8 cellular contexts compared by ENCODE assay signal in the genomic region with DNA sequence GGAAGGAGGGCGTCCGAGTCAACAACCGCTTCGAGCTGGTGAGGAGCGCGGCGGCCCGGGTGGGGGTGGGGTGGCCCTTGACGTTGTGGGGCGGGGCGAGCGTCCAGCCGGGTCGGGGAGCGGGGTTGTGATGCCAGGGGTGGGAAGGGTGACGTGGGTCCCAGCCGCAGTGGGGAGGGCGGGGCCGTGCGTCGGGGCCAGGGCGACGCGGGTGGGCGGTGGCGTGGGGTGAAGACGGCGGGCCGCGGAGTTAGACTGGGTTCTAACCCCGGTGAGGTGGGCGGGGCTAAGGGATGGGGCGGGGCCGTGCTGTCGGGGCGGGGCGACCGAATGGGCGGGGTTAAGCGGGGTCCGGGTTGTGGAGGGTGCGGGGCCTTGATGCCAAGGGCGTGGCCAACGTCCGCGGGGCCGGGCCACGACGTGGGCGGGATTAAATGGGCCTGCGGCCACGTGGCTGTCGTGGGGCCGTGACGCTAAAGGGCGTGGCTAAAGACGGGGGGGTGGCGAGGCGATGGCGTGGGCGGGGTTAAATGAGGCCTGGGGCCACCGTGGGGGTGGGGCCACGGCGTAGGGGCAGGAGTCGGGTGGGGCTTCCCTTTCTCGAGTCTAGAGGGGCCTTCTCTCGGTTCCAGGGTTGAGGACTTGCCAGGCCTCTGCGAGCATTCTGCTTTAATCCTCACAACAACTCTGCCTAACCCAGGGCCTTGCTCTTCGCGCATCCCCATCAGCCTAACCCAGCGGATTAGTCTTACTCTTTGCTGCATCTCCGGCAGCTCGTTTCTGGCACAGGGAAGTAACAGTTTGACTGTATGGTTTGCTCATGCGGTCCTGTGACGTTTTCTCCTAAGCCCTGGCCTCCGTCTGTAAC. TPM values are rescaled to one million over a fixed set of nuclear protein-coding genes. Genes with fewer than 3 reads are reported as not detected.
DNase-seq lines count a peak whose midpoint lies in the region; ATAC-seq, FAIRE-seq and TF ChIP-seq lines count a peak whose summit lies in the region.

No MANE protein-coding gene starts in this region.

- peak overlapping the region; percentile 85 for H3K4me3 ChIP-seq in A549
- peak overlapping the region; percentile 96 for H3K4me3 ChIP-seq in smooth muscle cell

- H3K4me1 ChIP-seq in A549 (peaks cover 12% of the 10 kb centered on the region; the same call in 1 of the 3 replicates), smooth muscle cell (ENCODE audit: low read depth) (peaks cover 8% of the 10 kb centered on the region)

- TF ChIP-seq RAD21 in A549 (conservative IDR thresholded peaks at IDR 0.05 in 1 of 2, IDR thresholded peaks at IDR 0.05 in 1 of 2), result no peak

- H3K27me3 ChIP-seq in smooth muscle cell (ENCODE audit: low read depth), result no peaks in the 10 kb centered on the region

- FAIRE-seq in A549 (lab: Jason Lieb, UNC), result no peak

- H4K20me1 ChIP-seq in smooth muscle cell (ENCODE audit: low read depth), result peaks cover 47% of the 10 kb centered on the region

- H3K9me3 ChIP-seq in A549 (no peaks in the 10 kb centered on the region), smooth muscle cell (replicated peaks; ENCODE audit: low read depth) (no peaks in the 10 kb centered on the region)

- DNase-seq in A549 (ENCODE audit: low read depth in 1 of 2, low spot score in 1 of 2) (peak; percentile 77 to 98), NCI-H226 (peak; percentile 85), caudate nucleus (lab: John Stamatoyannopoulos, UW) (peak; percentile 65 to 99 (median 94)), inferior parietal cortex (ENCODE audit: extremely low spot score) (peak; percentile 89), smooth muscle cell (lab: John Stamatoyannopoulos, UW; ENCODE audit: unreplicated experiment) (peak; percentile 99)
- peak; percentile 87 for DNase-seq in activated CD4-positive, CD25-positive, alpha-beta regulatory T cell treated with anti-CD3 and anti-CD28 coated beads, Interleukin-2, amount 50 U/mL, for 16 hours (ENCODE audit: low read depth, low spot score)

- H3K36me3 ChIP-seq in smooth muscle cell (ENCODE audit: low read depth), result no peaks in the 10 kb centered on the region

- POLR2A ChIA-PET in A549 (lab: Yijun Ruan, JAX), result interaction anchor here (0.7 to 3.0 kb wide), 18 partner anchors 7 to 192 kb away, joined by 3 to 34 read pairs (median 5); a partner anchor contains a TSS

- H3K9ac ChIP-seq in smooth muscle cell (ENCODE audit: low read depth), result peak overlapping the region; percentile 100

- TF ChIP-seq EP300 in A549 (IDR thresholded peaks at IDR 0.05), result no peak

- H3K27ac ChIP-seq in A549 (peak overlapping the region; percentile 96 to 99), caudate nucleus (ENCODE audit: low read depth, low read length) (peak overlapping the region; percentile 100), smooth muscle cell (ENCODE audit: low read depth) (peak overlapping the region; percentile 100)

- ATAC-seq in A549 (peak; percentile 80 to 82), GM18873 (IDR thresholded peaks at IDR 0.05; ENCODE audit: low FRiP score, unreplicated experiment) (peak; percentile 48), HG03159 (IDR thresholded peaks at IDR 0.05; ENCODE audit: unreplicated experiment) (peak; percentile 53)

- TF ChIP-seq CTCF in A549 (IDR thresholded peaks at IDR 0.05), result no peak
- TF ChIP-seq CTCF in smooth muscle cell (IDR thresholded peaks at IDR 0.05; ENCODE audit: borderline replicate concordance, insufficient read depth, poor library complexity, severe bottlenecking), result no peak

- H3K4me2 ChIP-seq in A549 (peak overlapping the region; percentile 95), smooth muscle cell (peak overlapping the region; percentile 92)

- CTCF ChIA-PET in A549 (lab: Yijun Ruan, JAX), result interaction anchor here (1.4 to 5.7 kb wide), 3 partner anchors 12 to 168 kb away, joined by 3 to 79 read pairs (median 7); a partner anchor contains a TSS

- no peak for TF ChIP-seq POLR2A in A549 (IDR thresholded peaks at IDR 0.05; ENCODE audit: low read length)

- H3K79me2 ChIP-seq in smooth muscle cell (ENCODE audit: low read depth), result peaks cover 46% of the 10 kb centered on the region

- H2AFZ ChIP-seq in smooth muscle cell (ENCODE audit: low read depth), result no peak overlapping the region

- WGBS in A549 (ENCODE audit: missing lambda C conversion rate), result 16% methylated on average over 10 of the region's 76 CpGs
- WGBS in smooth muscle cell (ENCODE audit: low lambda C conversion rate), result 5% methylated on average over 47 of the region's 76 CpGs

- peaks cover 8% of the 10 kb centered on the region for H3F3A ChIP-seq in smooth muscle cell (ENCODE audit: low read depth)

TF ChIP-seq in A549, 52 proteins besides CTCF, POLR2A, EP300 and RAD21 (continues in another document):
- TF ChIP-seq MYC (IDR thresholded peaks at IDR 0.05; ENCODE audit: borderline replicate concordance, low read length), result peak; percentile 92
- TF ChIP-seq, protein P1, sequence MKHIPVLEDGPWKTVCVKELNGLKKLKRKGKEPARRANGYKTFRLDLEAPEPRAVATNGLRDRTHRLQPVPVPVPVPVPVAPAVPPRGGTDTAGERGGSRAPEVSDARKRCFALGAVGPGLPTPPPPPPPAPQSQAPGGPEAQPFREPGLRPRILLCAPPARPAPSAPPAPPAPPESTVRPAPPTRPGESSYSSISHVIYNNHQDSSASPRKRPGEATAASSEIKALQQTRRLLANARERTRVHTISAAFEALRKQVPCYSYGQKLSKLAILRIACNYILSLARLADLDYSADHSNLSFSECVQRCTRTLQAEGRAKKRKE (CRISPR knock-in tag; IDR thresholded peaks at IDR 0.05; ENCODE audit: low read depth), result no peak
- TF ChIP-seq HOXA7 (CRISPR knock-in tag; IDR thresholded peaks at IDR 0.05), result 0 out of 2 replicates have a peak, but pooled peaks have one; percentile 66
- TF ChIP-seq HOXB13 (CRISPR knock-in tag; IDR thresholded peaks at IDR 0.05; ENCODE audit: low read depth), result no peak
- no peak for TF ChIP-seq FOSL2 (IDR thresholded peaks at IDR 0.05)
- TF ChIP-seq FOSL2 (CRISPR knock-in tag; IDR thresholded peaks at IDR 0.05), result no peak
- TF ChIP-seq, protein P2, sequence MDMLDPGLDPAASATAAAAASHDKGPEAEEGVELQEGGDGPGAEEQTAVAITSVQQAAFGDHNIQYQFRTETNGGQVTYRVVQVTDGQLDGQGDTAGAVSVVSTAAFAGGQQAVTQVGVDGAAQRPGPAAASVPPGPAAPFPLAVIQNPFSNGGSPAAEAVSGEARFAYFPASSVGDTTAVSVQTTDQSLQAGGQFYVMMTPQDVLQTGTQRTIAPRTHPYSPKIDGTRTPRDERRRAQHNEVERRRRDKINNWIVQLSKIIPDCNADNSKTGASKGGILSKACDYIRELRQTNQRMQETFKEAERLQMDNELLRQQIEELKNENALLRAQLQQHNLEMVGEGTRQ (IDR thresholded peaks at IDR 0.05), result peak; percentile 85
- TF ChIP-seq JUN (IDR thresholded peaks at IDR 0.05), result peak in 1 of 2 experiments; percentile 6; a peak in 2 of 5 replicates
- peak; percentile 68; the same call in 1 of the 2 replicates for TF ChIP-seq TFCP2L1 (CRISPR knock-in tag; IDR thresholded peaks at IDR 0.05)
- TF ChIP-seq TP53 (CRISPR knock-in tag; IDR thresholded peaks at IDR 0.05), result no peak
- TF ChIP-seq, protein P3, sequence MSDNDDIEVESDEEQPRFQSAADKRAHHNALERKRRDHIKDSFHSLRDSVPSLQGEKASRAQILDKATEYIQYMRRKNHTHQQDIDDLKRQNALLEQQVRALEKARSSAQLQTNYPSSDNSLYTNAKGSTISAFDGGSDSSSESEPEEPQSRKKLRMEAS (IDR thresholded peaks at IDR 0.05), result peak; percentile 91

RNA-seq across cellular contexts. Expression of a gene that starts 0.7 kb away (rescaled TPM):
- polyA plus RNA-seq in A549 (2011; rRNA removed) (80.4 and 125 TPM in 2 replicates), A549 (2017; fragmentation: RNase III; extraction: RNeasy Plus Mini Kit Qiagen cat#74134 plus additional on column Dnase treatment) (116 to 125 TPM (median 122 TPM) in 3 replicates), smooth muscle cell (174 and 272 TPM in 2 replicates)
- 137 and 156 TPM in 2 replicates for polyA plus RNA-seq in A549 (2012; cell fraction: cytosol; rRNA removed)
- polyA plus RNA-seq in A549 (2012; cell fraction: nucleus; rRNA removed), result 508 and 516 TPM in 2 replicates
- polyA minus RNA-seq in A549 (2011; rRNA and poly(A)+ RNA removed), result 77.0 and 79.2 TPM in 2 replicates
- total RNA-seq in smooth muscle cell, result 69.7 and 99.8 TPM in 2 replicates

RNA-seq across cellular contexts. Expression of a gene that starts 44.6 kb away (rescaled TPM):
- polyA plus RNA-seq in A549 (2011; rRNA removed) (7.4 and 8.0 TPM in 2 replicates), A549 (2017; fragmentation: RNase III; extraction: RNeasy Plus Mini Kit Qiagen cat#74134 plus additional on column Dnase treatment) (6.1 to 9.2 TPM (median 8.0 TPM) in 3 replicates), smooth muscle cell (16.7 and 16.8 TPM in 2 replicates)
- 8.8 and 9.5 TPM in 2 replicates for polyA plus RNA-seq in A549 (2012; cell fraction: cytosol; rRNA removed)
- polyA plus RNA-seq in A549 (2012; cell fraction: nucleus; rRNA removed), result 44.8 and 58.2 TPM in 2 replicates
- polyA minus RNA-seq in A549 (2011; rRNA and poly(A)+ RNA removed), result 8.0 and 10.7 TPM in 2 replicates
- total RNA-seq in smooth muscle cell, result 12.4 and 14.5 TPM in 2 replicates

RNA-seq across cellular contexts. Expression of a gene that starts 45.8 kb away (rescaled TPM):
- 6.0 and 7.7 TPM in 2 replicates for polyA plus RNA-seq in A549 (2011; rRNA removed)
- polyA plus RNA-seq in A549 (2012; cell fraction: cytosol; rRNA removed), result 14.0 and 16.6 TPM in 2 replicates
- 48.1 and 50.7 TPM in 2 replicates for polyA plus RNA-seq in A549 (2012; cell fraction: nucleus; rRNA removed)
- polyA plus RNA-seq in A549 (2017; fragmentation: RNase III; extraction: RNeasy Plus Mini Kit Qiagen cat#74134 plus additional on column Dnase treatment), result 8.2 to 9.9 TPM (median 9.7 TPM) in 3 replicates
- polyA minus RNA-seq in A549 (2011; rRNA and poly(A)+ RNA removed), result 6.4 and 7.1 TPM in 2 replicates
- total RNA-seq in smooth muscle cell, result 1.1 and 1.4 TPM in 2 replicates
- 1.1 and 2.2 TPM in 2 replicates for polyA plus RNA-seq in smooth muscle cell

RNA-seq across cellular contexts. Expression of a gene that starts 49.1 kb away (rescaled TPM):
- polyA plus RNA-seq in A549 (2011; rRNA removed) (48.8 and 48.9 TPM in 2 replicates), A549 (2017; fragmentation: RNase III; extraction: RNeasy Plus Mini Kit Qiagen cat#74134 plus additional on column Dnase treatment) (152 to 180 TPM (median 163 TPM) in 3 replicates), smooth muscle cell (198 and 303 TPM in 2 replicates)
- 289 and 332 TPM in 2 replicates for polyA plus RNA-seq in A549 (2012; cell fraction: cytosol; rRNA removed)
- polyA plus RNA-seq in A549 (2012; cell fraction: nucleus; rRNA removed), result 483 and 655 TPM in 2 replicates
- 73.7 and 103 TPM in 2 replicates for polyA minus RNA-seq in A549 (2011; rRNA and poly(A)+ RNA removed)
- 213 and 234 TPM in 2 replicates for total RNA-seq in smooth muscle cell

RNA-seq across cellular contexts. Expression of a gene that starts 57.6 kb away (rescaled TPM):
- polyA plus RNA-seq in A549 (2011; rRNA removed) (36.8 and 37.5 TPM in 2 replicates), A549 (2017; fragmentation: RNase III; extraction: RNeasy Plus Mini Kit Qiagen cat#74134 plus additional on column Dnase treatment) (38.4 to 42.0 TPM (median 39.3 TPM) in 3 replicates), smooth muscle cell (13.1 and 16.7 TPM in 2 replicates)
- polyA plus RNA-seq in A549 (2012; cell fraction: cytosol; rRNA removed), result 53.9 and 61.4 TPM in 2 replicates
- polyA plus RNA-seq in A549 (2012; cell fraction: nucleus; rRNA removed), result 315 and 345 TPM in 2 replicates
- 57.3 and 64.3 TPM in 2 replicates for polyA minus RNA-seq in A549 (2011; rRNA and poly(A)+ RNA removed)
- 6.0 and 17.7 TPM in 2 replicates for total RNA-seq in smooth muscle cell

Comparison
In these comparisons a context has a peak if more than half of its experiments do, and no peak if none do; other contexts are left out.
1. Peak in every context shown above with its lines: DNase-seq, ATAC-seq, H3K4me3 ChIP-seq and H3K27ac ChIP-seq.